In the genomic region with DNA sequence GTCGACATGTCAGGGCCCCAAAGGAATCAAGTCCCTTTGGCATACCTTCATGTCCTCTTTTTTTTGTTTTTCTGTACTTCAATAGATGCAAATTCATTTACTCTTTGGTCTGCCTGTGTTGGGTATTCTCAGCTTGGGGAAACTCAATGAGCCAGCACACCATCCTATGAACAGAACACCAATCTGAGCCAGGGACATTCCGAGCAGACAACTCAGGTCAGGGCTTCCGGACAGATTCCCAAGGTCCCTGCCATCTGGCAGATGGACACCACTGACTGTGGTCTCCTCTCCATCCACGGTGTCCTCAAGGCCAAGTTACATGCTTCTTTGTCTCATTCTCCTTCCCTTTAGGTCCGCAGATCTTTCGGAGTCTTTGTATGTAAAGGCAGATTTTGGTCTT, we compare ENCODE assay signal across 12 cellular contexts.
A peak's percentile ranks its signal among the peaks of the same experiment; 100 is the strongest.
DNase-seq lines count a peak whose midpoint lies in the region; ATAC-seq and TF ChIP-seq lines count a peak whose summit lies in the region.
"Had no signal": no experiment of that assay in that cellular context is flagged by ENCODE, and none has a peak within 500 bp of the region (broad histone marks: within the 10 kb centered on the region; RNA-seq: fewer than 3 reads in every experiment).

No MANE protein-coding gene starts in this region.

- H3K4me3 Mint-ChIP-seq in WTC11, result no peak overlapping the region
- H3K4me3 Mint-ChIP-seq: CD14-positive monocyte had no signal

- peaks cover 4% of the 10 kb centered on the region for H3K36me3 Mint-ChIP-seq in WTC11

- H3K4me3 ChIP-seq in heart left ventricle (no peak overlapping the region), psoas muscle (no peak overlapping the region)
- H3K4me3 ChIP-seq: K562 had no signal

- H3K9me3 ChIP-seq in heart left ventricle (no peaks in the 10 kb centered on the region), psoas muscle (no peaks in the 10 kb centered on the region)

- peaks cover 3 to 50% (median 24%) of the 10 kb centered on the region in 12 donors for H3K4me1 ChIP-seq in heart left ventricle
- peaks cover 38% of the 10 kb centered on the region for H3K4me1 ChIP-seq in psoas muscle

- peak overlapping the region; percentile 71 for H3K27ac Mint-ChIP-seq in WTC11
- H3K27ac Mint-ChIP-seq: CD14-positive monocyte had no signal

- DNase-seq in G401 (ENCODE audit: low spot score) (peak; percentile 79), WTC11 (ENCODE audit: low spot score) (no peak), heart left ventricle (no peak), psoas muscle (peak; percentile 43 to 75), NCI-H2196 treated with DMSO at 0.1 percent for 48 hours (lab: John Stamatoyannopoulos, UW; ENCODE audit: unreplicated experiment) (no peak)
- no peak for DNase-seq in activated CD4-positive, CD25-positive, alpha-beta regulatory T cell (lab: John Stamatoyannopoulos, UW)
- DNase-seq: H7, NCI-H82 had no signal

- CTCF ChIA-PET in WTC11 (lab: Charles Lee), result interaction anchor here (1.0 to 4.6 kb wide), 2 partner anchors 21 to 84 kb away, joined by 3 to 26 read pairs; no protein-coding TSS in a partner anchor

- no peaks in the 10 kb centered on the region for H3K9me3 Mint-ChIP-seq in WTC11
- H3K9me3 Mint-ChIP-seq: CD14-positive monocyte had no signal

- in situ Hi-C loops in G401 (cut with HindIII; ENCODE audit: low sequenced_read_pairs), result no loop called here

- H3K27me3 Mint-ChIP-seq in WTC11 (ENCODE audit: low read depth), result no peaks in the 10 kb centered on the region

- TF ChIP-seq CTCF in WTC11 (IDR thresholded peaks at IDR 0.05) (no peak), heart left ventricle (IDR thresholded peaks at IDR 0.05) (no peak), psoas muscle (IDR thresholded peaks at IDR 0.05) (no peak)

- POLR2A ChIA-PET in WTC11 (lab: Charles Lee), result no interaction called here

- peak overlapping the region in 4 of 12 donors; percentile 2 to 33 (median 18) for H3K27ac ChIP-seq in heart left ventricle
- peak overlapping the region; percentile 86 for H3K27ac ChIP-seq in psoas muscle

- intact Hi-C loops in heart left ventricle (cut with DNase I), result no loop called here
- intact Hi-C loops in psoas muscle (cut with DNase I), result loop anchor here in 1 of 2 donors (5.0 to 10.0 kb wide), 3 partner anchors 56 to 264 kb away; no protein-coding TSS in a partner anchor

- 73 to 89% (median 79%) methylated on average over 6 of the region's 6 CpGs for WGBS in heart left ventricle, 4 donors
- 26 to 43% (median 36%) methylated on average over 6 of the region's 6 CpGs for WGBS in psoas muscle, 3 donors

- H3K36me3 ChIP-seq in heart left ventricle, result peaks cover 0 to 65% (median 11%) of the 10 kb centered on the region in 9 donors
- peaks cover 3 to 4% of the 10 kb centered on the region in 2 donors for H3K36me3 ChIP-seq in psoas muscle (ENCODE audit: insufficient read depth in 1 of 2, low read depth in 1 of 2)

- ATAC-seq in WTC11 (no peak), heart left ventricle (peak; percentile 33 to 47 (median 41)), psoas muscle (peak; percentile 77 to 87 (median 84)), HG03196 (IDR thresholded peaks at IDR 0.05; ENCODE audit: unreplicated experiment) (no peak), GM21526 (IDR thresholded peaks at IDR 0.05; ENCODE audit: low FRiP score, unreplicated experiment) (no peak)
- ATAC-seq: K562 had no signal

- H3K4me1 Mint-ChIP-seq in WTC11, result peaks cover 48% of the 10 kb centered on the region
- H3K4me1 Mint-ChIP-seq: CD14-positive monocyte had no signal

- H3K27me3 ChIP-seq in heart left ventricle, result no peaks in the 10 kb centered on the region
- no peaks in the 10 kb centered on the region for H3K27me3 ChIP-seq in psoas muscle (ENCODE audit: insufficient read depth in 3 of 3, low read length in 2 of 3)

- TF ChIP-seq POLR2A in heart left ventricle (IDR thresholded peaks at IDR 0.05), result no peak

TF ChIP-seq in WTC11, 78 proteins besides CTCF, POLR2A, EP300 and RAD21 (continues in another document):
- TF ChIP-seq JAZF1 (CRISPR knock-in tag; IDR thresholded peaks at IDR 0.05), result no peak
- TF ChIP-seq TEAD1 (CRISPR knock-in tag; IDR thresholded peaks at IDR 0.05), result no peak
- TF ChIP-seq ZNF281 (CRISPR knock-in tag; IDR thresholded peaks at IDR 0.05), result no peak
- no peak for TF ChIP-seq CDX4 (CRISPR knock-in tag; IDR thresholded peaks at IDR 0.05; ENCODE audit: borderline replicate concordance)
- TF ChIP-seq FOXP1 (CRISPR knock-in tag; IDR thresholded peaks at IDR 0.05; ENCODE audit: borderline replicate concordance), result no peak
- TF ChIP-seq ZNF671 (CRISPR knock-in tag; IDR thresholded peaks at IDR 0.05), result no peak
- TF ChIP-seq ZNF532 (CRISPR knock-in tag; IDR thresholded peaks at IDR 0.05; ENCODE audit: borderline replicate concordance), result no peak
- TF ChIP-seq ERG (CRISPR knock-in tag; IDR thresholded peaks at IDR 0.05), result no peak
- no peak for TF ChIP-seq NR3C1 (CRISPR knock-in tag; conservative IDR thresholded peaks at IDR 0.05; ENCODE audit: low read depth)
- TF ChIP-seq ZNF219 (CRISPR knock-in tag; IDR thresholded peaks at IDR 0.05; ENCODE audit: borderline replicate concordance), result no peak
- TF ChIP-seq, protein P1, sequence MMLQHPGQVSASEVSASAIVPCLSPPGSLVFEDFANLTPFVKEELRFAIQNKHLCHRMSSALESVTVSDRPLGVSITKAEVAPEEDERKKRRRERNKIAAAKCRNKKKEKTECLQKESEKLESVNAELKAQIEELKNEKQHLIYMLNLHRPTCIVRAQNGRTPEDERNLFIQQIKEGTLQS (CRISPR knock-in tag; conservative IDR thresholded peaks at IDR 0.05), result no peak

Comparison
In these comparisons a context has a peak if more than half of its experiments do, and no peak if none do; other contexts are left out.
1. DNase-seq: peak in G401 (single experiment) and psoas muscle (2 of 2); none in WTC11 (single experiment), heart left ventricle (0 of 5), NCI-H2196 treated with DMSO at 0.1 percent for 48 hours (single experiment) and activated CD4-positive, CD25-positive, alpha-beta regulatory T cell (0 of 4).
2. ATAC-seq: peak in heart left ventricle (4 of 4) and psoas muscle (4 of 4); none in WTC11 (single experiment), HG03196 (single experiment) and GM21526 (single experiment).